In genomic region chr22:49997932-49998717, GRCh38 we compare ENCODE assay signal across 21 cellular contexts. TPM values are rescaled to one million over a fixed set of nuclear protein-coding genes. Genes with fewer than 3 reads are reported as not detected.
DNase-seq lines count a peak whose midpoint lies in the region; ATAC-seq and TF ChIP-seq lines count a peak whose summit lies in the region.
"Had no signal": no experiment of that assay in that cellular context is flagged by ENCODE, and none has a peak within 500 bp of the region (broad histone marks: within the 10 kb centered on the region; RNA-seq: fewer than 3 reads in every experiment).

No MANE protein-coding gene starts in this region.

- no peaks in the 10 kb centered on the region for H3K27me3 Mint-ChIP-seq in central memory CD8-positive, alpha-beta T cell
- H3K27me3 Mint-ChIP-seq in naive B cell = peaks cover 4 to 22% (median 8%) of the 10 kb centered on the region in 3 donors
- H3K27me3 Mint-ChIP-seq: activated naive CD4-positive, alpha-beta T cell treated with anti-CD3 and anti-CD28 coated beads, Interleukin-2, amount 50 U/mL, for 24 hours had no signal

- no peaks in the 10 kb centered on the region for H3K9me3 ChIP-seq in right cardiac atrium (ENCODE audit: control insufficient read depth, low read length)
- H3K9me3 ChIP-seq in upper lobe of right lung = no peaks in the 10 kb centered on the region
- H3K9me3 ChIP-seq: stomach, uterus had no signal

- H3K9me3 Mint-ChIP-seq in central memory CD8-positive, alpha-beta T cell = no peaks in the 10 kb centered on the region
- H3K9me3 Mint-ChIP-seq in naive B cell = peaks cover 0 to 2% (median 0%) of the 10 kb centered on the region in 7 donors
- H3K9me3 Mint-ChIP-seq: activated naive CD4-positive, alpha-beta T cell treated with anti-CD3 and anti-CD28 coated beads, Interleukin-2, amount 50 U/mL, for 24 hours had no signal

- peaks cover 10% of the 10 kb centered on the region for H3K4me1 Mint-ChIP-seq in central memory CD8-positive, alpha-beta T cell
- H3K4me1 Mint-ChIP-seq in naive B cell = peaks cover 18 to 32% (median 19%) of the 10 kb centered on the region in 3 donors

- ATAC-seq in right cardiac atrium = no peak
- no peak for ATAC-seq in central memory CD8-positive, alpha-beta T cell (replicated peaks; ENCODE audit: extremely low read depth, poor library complexity, severe bottlenecking)
- ATAC-seq in naive B cell (ENCODE audit: low read depth in 2 of 2) = no peak
- ATAC-seq in upper lobe of right lung = no peak
- ATAC-seq in HG03520 (IDR thresholded peaks at IDR 0.05; ENCODE audit: unreplicated experiment) = no peak
- ATAC-seq: activated CD4-positive, alpha-beta T cell treated with anti-CD3 and anti-CD28 coated beads for 36 hours; PC-3 had no signal

- H3K4me3 ChIP-seq in right cardiac atrium (ENCODE audit: low read length) (no peak overlapping the region), upper lobe of right lung (no peak overlapping the region)
- H3K4me3 ChIP-seq: uterus had no signal

- H3K4me1 ChIP-seq in right cardiac atrium (ENCODE audit: control insufficient read depth, insufficient read depth, low read length) (no peaks in the 10 kb centered on the region), upper lobe of right lung (peaks cover 2% of the 10 kb centered on the region)
- H3K4me1 ChIP-seq: uterus had no signal

- no peak overlapping the region for H3K27ac ChIP-seq in right cardiac atrium (ENCODE audit: low read length)
- no peak overlapping the region for H3K27ac ChIP-seq in upper lobe of right lung
- H3K27ac ChIP-seq: uterus had no signal

- no peaks in the 10 kb centered on the region for H3K36me3 ChIP-seq in upper lobe of right lung
- H3K36me3 ChIP-seq: stomach, uterus had no signal

- DNase-seq in cardiac septum (ENCODE audit: low spot score) (peak; percentile 64), right cardiac atrium (no peak), naive B cell (no peak), upper lobe of right lung (peak; percentile 62), cerebellar cortex (ENCODE audit: low spot score) (no peak), T1000 (lab: John Stamatoyannopoulos, UW) (no peak)
- no peak for DNase-seq in central memory CD8-positive, alpha-beta T cell (ENCODE audit: low spot score in 2 of 2)
- DNase-seq: cortex of kidney, foreskin fibroblast, hypothalamus, midbrain, NCI-H1436 treated with DMSO at 0.1 percent for 48 hours, NCI-H774, PC-3, uterus had no signal

- no peak overlapping the region for H3K27ac Mint-ChIP-seq in central memory CD8-positive, alpha-beta T cell (ENCODE audit: low read depth)
- H3K27ac Mint-ChIP-seq in naive B cell = peak overlapping the region in 1 of 6 donors; percentile 65
- H3K27ac Mint-ChIP-seq: activated CD4-positive, alpha-beta T cell treated with anti-CD3 and anti-CD28 coated beads for 36 hours; activated naive CD4-positive, alpha-beta T cell treated with anti-CD3 and anti-CD28 coated beads, Interleukin-2, amount 50 U/mL, for 24 hours had no signal

- 93% methylated on average over 21 of the region's 21 CpGs for WGBS in right cardiac atrium

- H3K27me3 ChIP-seq in right cardiac atrium (ENCODE audit: control insufficient read depth, insufficient read depth) (no peaks in the 10 kb centered on the region), upper lobe of right lung (no peaks in the 10 kb centered on the region)

- no peaks in the 10 kb centered on the region for H3K36me3 Mint-ChIP-seq in central memory CD8-positive, alpha-beta T cell (ENCODE audit: insufficient read depth)
- no peaks in the 10 kb centered on the region for H3K36me3 Mint-ChIP-seq in naive B cell
- H3K36me3 Mint-ChIP-seq: activated naive CD4-positive, alpha-beta T cell treated with anti-CD3 and anti-CD28 coated beads, Interleukin-2, amount 50 U/mL, for 24 hours had no signal

- peak overlapping the region; percentile 7 for H3K4me3 Mint-ChIP-seq in central memory CD8-positive, alpha-beta T cell
- peak overlapping the region in 5 of 8 donors; percentile 22 to 83 (median 73) for H3K4me3 Mint-ChIP-seq in naive B cell
- H3K4me3 Mint-ChIP-seq: activated CD4-positive, alpha-beta T cell treated with anti-CD3 and anti-CD28 coated beads for 36 hours; activated naive CD4-positive, alpha-beta T cell treated with anti-CD3 and anti-CD28 coated beads, Interleukin-2, amount 50 U/mL, for 24 hours had no signal

- no peak for TF ChIP-seq CTCF in upper lobe of right lung (IDR thresholded peaks at IDR 0.05)

- intact Hi-C loops in cardiac septum (cut with DNase I) = no loop called here
- intact Hi-C loops in right cardiac atrium (cut with DNase I) = no loop called here
- intact Hi-C loops in upper lobe of right lung (cut with DNase I) = no loop called here

RNA-seq across cellular contexts. Expression of gene IL17REL, which starts 14.4 kb away (rescaled TPM):
- total RNA-seq in cardiac septum (not detected), right cardiac atrium (under 1 TPM in 1 of 4 donors, not detected in 3; 0.06 TPM), upper lobe of right lung (not detected)
- polyA plus RNA-seq in right cardiac atrium (not detected), naive B cell (ENCODE audit: low read depth in 6 of 6) (not detected)
- total RNA-seq: M059J, osteocyte had no signal

RNA-seq across cellular contexts. Expression of gene PIM3, which starts 37.6 kb away (rescaled TPM):
- total RNA-seq in cardiac septum (31.3 TPM), right cardiac atrium (10 to 100 TPM; 39.9 to 55.8 (median 49.9) TPM), upper lobe of right lung (119 TPM)
- polyA plus RNA-seq in right cardiac atrium (39.0 TPM), naive B cell (ENCODE audit: low read depth in 6 of 6) (10 to 100 TPM; 46.7 to 60.7 (median 55.0) TPM)

RNA-seq across cellular contexts. Expression of gene TTLL8, which starts 60.0 kb away (rescaled TPM):
- not detected for total RNA-seq in cardiac septum
- total RNA-seq in right cardiac atrium = not detected
- polyA plus RNA-seq in right cardiac atrium = not detected
- not detected for polyA plus RNA-seq in naive B cell (ENCODE audit: low read depth in 6 of 6)
- not detected for total RNA-seq in upper lobe of right lung
- total RNA-seq: activated CD4-positive, alpha-beta T cell treated with anti-CD3 and anti-CD28 coated beads for 36 hours; M059J; osteocyte; PC-3; stomach; uterus had no signal
- polyA plus RNA-seq: stomach had no signal

Comparison
In these comparisons a context has a peak if more than half of its experiments do, and no peak if none do; other contexts are left out.
1. DNase-seq: peak in cardiac septum (single experiment) and upper lobe of right lung (single experiment); none in right cardiac atrium (0 of 3), central memory CD8-positive, alpha-beta T cell (0 of 2), naive B cell (single experiment), cerebellar cortex (single experiment) and T1000 (single experiment).